8 cellular contexts compared by ENCODE assay signal in the genomic region with DNA sequence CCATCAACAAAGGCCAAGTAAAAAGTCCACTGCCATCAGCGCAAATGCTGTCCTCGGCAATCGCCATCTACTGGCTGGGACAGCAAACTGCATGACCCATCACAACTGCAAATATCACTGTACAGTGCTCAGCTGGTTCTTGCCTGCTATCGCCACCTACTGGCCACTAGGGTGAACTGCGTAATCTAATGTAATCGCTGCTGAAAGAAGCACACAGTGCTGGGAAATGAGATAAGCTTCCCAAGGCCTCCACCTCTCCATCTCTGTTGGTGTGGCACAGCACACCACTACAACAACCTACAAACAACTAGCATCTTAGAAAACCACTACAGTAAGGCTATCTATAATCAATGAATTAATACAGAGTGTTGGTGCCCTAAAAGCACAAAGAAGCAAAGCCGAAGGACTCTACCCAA.
DNase-seq lines count a peak whose midpoint lies in the region; ATAC-seq and TF ChIP-seq lines count a peak whose summit lies in the region.

No MANE protein-coding gene starts in this region.

- H3K9me3 ChIP-seq in effector memory CD4-positive, alpha-beta T cell (ENCODE audit: control insufficient read depth, low read length), result no peaks in the 10 kb centered on the region
- no peaks in the 10 kb centered on the region for H3K9me3 ChIP-seq in mucosa of descending colon

- no peak overlapping the region for H3K27ac Mint-ChIP-seq in stimulated activated effector memory CD8-positive, alpha-beta T cell treated with anti-CD3 and anti-CD28 coated beads, Interleukin-12 subunit alpha, Interleukin-12 subunit beta, amount 100 ng/mL, for 72 hours

- no peaks in the 10 kb centered on the region for H3K36me3 Mint-ChIP-seq in stimulated activated effector memory CD8-positive, alpha-beta T cell treated with anti-CD3 and anti-CD28 coated beads, Interleukin-12 subunit alpha, Interleukin-12 subunit beta, amount 100 ng/mL, for 72 hours

- peak; percentile 40 for DNase-seq in COLO668 (lab: John Stamatoyannopoulos, UW; ENCODE audit: unreplicated experiment)
- peak; percentile 49 for DNase-seq in NCI-H460 (ENCODE audit: extremely low read depth, low read depth)
- DNase-seq in activated CD4-positive, alpha-beta T cell treated with anti-CD3 and anti-CD28 coated beads for 48 hours, result peak; percentile 69
- DNase-seq in effector memory CD4-positive, alpha-beta T cell, result peak in 2 of 3 donors; percentile 6 to 26
- DNase-seq in mucosa of descending colon, result peak in 2 of 3 donors; percentile 56 to 69
- peak; percentile 8 to 50 for DNase-seq in stimulated activated effector memory CD8-positive, alpha-beta T cell treated with anti-CD3 and anti-CD28 coated beads, Interleukin-12 subunit alpha, Interleukin-12 subunit beta, amount 100 ng/mL, for 72 hours (ENCODE audit: low spot score in 2 of 2)

- H3K27me3 ChIP-seq in effector memory CD4-positive, alpha-beta T cell (replicated peaks; ENCODE audit: control insufficient read depth, insufficient read depth, low read length, poor library complexity, severe bottlenecking), result no peaks in the 10 kb centered on the region

- H3K4me1 Mint-ChIP-seq in stimulated activated effector memory CD8-positive, alpha-beta T cell treated with anti-CD3 and anti-CD28 coated beads, Interleukin-12 subunit alpha, Interleukin-12 subunit beta, amount 100 ng/mL, for 72 hours, result no peaks in the 10 kb centered on the region

- no peaks in the 10 kb centered on the region for H3K36me3 ChIP-seq in effector memory CD4-positive, alpha-beta T cell (ENCODE audit: control insufficient read depth, insufficient read depth, low read length)
- H3K36me3 ChIP-seq in mucosa of descending colon (ENCODE audit: low read depth), result no peaks in the 10 kb centered on the region

- H3K4me1 ChIP-seq in effector memory CD4-positive, alpha-beta T cell (ENCODE audit: control insufficient read depth, insufficient read depth, low read length, poor library complexity, severe bottlenecking), result no peaks in the 10 kb centered on the region
- H3K4me1 ChIP-seq in mucosa of descending colon (ENCODE audit: low read depth), result no peaks in the 10 kb centered on the region

- H3K27ac ChIP-seq in effector memory CD4-positive, alpha-beta T cell (ENCODE audit: insufficient read depth, low read length, poor library complexity, severe bottlenecking), result no peak overlapping the region

- peak; percentile 58 for TF ChIP-seq CTCF in mucosa of descending colon (IDR thresholded peaks at IDR 0.05)

- intact Hi-C loops in mucosa of descending colon (cut with DNase I, micrococcal nuclease), result no loop called here

- H3K9me3 Mint-ChIP-seq in stimulated activated effector memory CD8-positive, alpha-beta T cell treated with anti-CD3 and anti-CD28 coated beads, Interleukin-12 subunit alpha, Interleukin-12 subunit beta, amount 100 ng/mL, for 72 hours, result no peaks in the 10 kb centered on the region

- H3K4me3 ChIP-seq in effector memory CD4-positive, alpha-beta T cell (ENCODE audit: insufficient read depth, low read depth, low read length, poor library complexity, severe bottlenecking), result no peak overlapping the region
- H3K4me3 ChIP-seq in mucosa of descending colon, result no peak overlapping the region

- ATAC-seq in GM19397 (IDR thresholded peaks at IDR 0.05; ENCODE audit: unreplicated experiment) (peak; percentile 96), HG03439 (IDR thresholded peaks at IDR 0.05; ENCODE audit: unreplicated experiment) (peak; percentile 99), mucosa of descending colon (peak; percentile 100)
- ATAC-seq in stimulated activated effector memory CD8-positive, alpha-beta T cell treated with anti-CD3 and anti-CD28 coated beads, Interleukin-12 subunit alpha, Interleukin-12 subunit beta, amount 100 ng/mL, for 72 hours, result peak; percentile 65

- H3K4me3 Mint-ChIP-seq in stimulated activated effector memory CD8-positive, alpha-beta T cell treated with anti-CD3 and anti-CD28 coated beads, Interleukin-12 subunit alpha, Interleukin-12 subunit beta, amount 100 ng/mL, for 72 hours, result no peak overlapping the region

Comparison
In these comparisons a context has a peak if more than half of its experiments do, and no peak if none do; other contexts are left out.
1. DNase-seq: peak in every context shown above with its lines; median percentile 69 in activated CD4-positive, alpha-beta T cell treated with anti-CD3 and anti-CD28 coated beads for 48 hours; 62 in mucosa of descending colon; 49 in NCI-H460; 40 in COLO668; 29 in stimulated activated effector memory CD8-positive, alpha-beta T cell treated with anti-CD3 and anti-CD28 coated beads, Interleukin-12 subunit alpha, Interleukin-12 subunit beta, amount 100 ng/mL, for 72 hours; 16 in effector memory CD4-positive, alpha-beta T cell.